In the genomic region with DNA sequence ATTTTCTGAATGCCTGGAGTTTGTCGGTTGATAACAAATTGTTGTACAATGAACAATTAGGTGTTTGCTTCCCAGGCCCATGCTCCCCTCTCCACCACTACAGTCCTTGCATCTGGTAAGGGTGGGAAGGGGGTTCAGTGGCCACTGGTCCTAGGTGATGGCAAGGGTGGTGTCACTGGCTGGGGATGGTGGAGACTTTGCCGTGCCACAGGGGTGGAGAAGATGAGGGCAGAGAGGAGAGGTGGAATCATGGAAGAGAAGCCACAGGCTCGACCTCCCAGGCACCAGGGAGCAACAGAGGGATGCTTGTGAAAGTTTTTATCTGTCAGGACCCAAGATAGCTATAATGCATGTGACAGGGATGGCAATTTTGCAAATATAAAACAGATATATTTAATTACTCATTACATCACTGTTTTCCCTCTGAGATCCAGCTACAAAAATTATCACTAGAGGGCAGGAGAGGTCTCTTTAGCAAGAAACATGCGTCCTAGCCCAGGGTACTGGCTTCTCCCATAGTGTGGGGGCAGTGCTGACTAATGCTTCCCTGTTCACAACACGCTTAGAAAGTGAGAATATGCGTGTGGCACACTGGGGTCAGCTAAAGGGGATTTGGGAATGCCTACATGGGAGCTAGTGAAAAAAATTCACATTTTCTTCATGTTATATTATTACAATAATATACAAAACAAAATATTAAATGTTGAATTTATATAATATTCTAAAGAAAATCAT, we compare ENCODE assay signal across 8 cellular contexts. TPM values are rescaled to one million over a fixed set of nuclear protein-coding genes. Genes with fewer than 3 reads are reported as not detected.
DNase-seq lines count a peak whose midpoint lies in the region; ATAC-seq and TF ChIP-seq lines count a peak whose summit lies in the region.

No MANE protein-coding gene starts in this region.

- H3K36me3 ChIP-seq in esophagus muscularis mucosa: no peaks in the 10 kb centered on the region
- H3K36me3 ChIP-seq in naive thymus-derived CD4-positive, alpha-beta T cell (ENCODE audit: control insufficient read depth in 2 of 3, insufficient read depth in 3 of 3, low read length in 3 of 3): no peaks in the 10 kb centered on the region

- no peak for TF ChIP-seq EP300 in esophagus muscularis mucosa (IDR thresholded peaks at IDR 0.05)

- H3K4me1 ChIP-seq in esophagus muscularis mucosa: peaks cover 0 to 22% (median 19%) of the 10 kb centered on the region in 4 donors
- H3K4me1 ChIP-seq in naive thymus-derived CD4-positive, alpha-beta T cell (ENCODE audit: control insufficient read depth in 2 of 2, insufficient read depth in 2 of 2, low read length in 2 of 2): peaks cover 4 to 12% of the 10 kb centered on the region in 2 donors

- CTCF ChIA-PET in activated CD8-positive, alpha-beta T cell treated with anti-CD3 and anti-CD28 coated beads for 36 hours (lab: Charles Lee): interaction anchor here (0.6 to 3.3 kb wide), 43 partner anchors 8 to 1484 kb away, joined by 3 to 39 read pairs (median 4); a partner anchor contains a TSS
- CTCF ChIA-PET in naive thymus-derived CD4-positive, alpha-beta T cell (lab: Charles Lee): interaction anchor here (0.6 to 5.0 kb wide), 16 partner anchors 9 to 387 kb away, joined by 3 to 65 read pairs (median 4); a partner anchor contains a TSS

- H3K4me3 Mint-ChIP-seq in activated CD8-positive, alpha-beta T cell treated with anti-CD3 and anti-CD28 coated beads for 36 hours: no peak overlapping the region
- no peak overlapping the region for H3K4me3 Mint-ChIP-seq in naive thymus-derived CD4-positive, alpha-beta T cell

- TF ChIP-seq POLR2A in esophagus muscularis mucosa (IDR thresholded peaks at IDR 0.05; ENCODE audit: low read depth) (no peak), GM18505 (IDR thresholded peaks at IDR 0.05; ENCODE audit: borderline replicate concordance, extremely low read depth, insufficient read depth, insufficient read length) (no peak)

- no peaks in the 10 kb centered on the region for H3K9me3 Mint-ChIP-seq in activated CD8-positive, alpha-beta T cell treated with anti-CD3 and anti-CD28 coated beads for 36 hours
- no peaks in the 10 kb centered on the region for H3K9me3 Mint-ChIP-seq in naive thymus-derived CD4-positive, alpha-beta T cell

- no peaks in the 10 kb centered on the region for H3K9me3 ChIP-seq in esophagus muscularis mucosa
- H3K9me3 ChIP-seq in naive thymus-derived CD4-positive, alpha-beta T cell (ENCODE audit: control insufficient read depth in 2 of 3, low read length in 3 of 3): no peaks in the 10 kb centered on the region

- peaks cover 10% of the 10 kb centered on the region for H3K4me1 Mint-ChIP-seq in activated CD8-positive, alpha-beta T cell treated with anti-CD3 and anti-CD28 coated beads for 36 hours (ENCODE audit: low read depth)
- H3K4me1 Mint-ChIP-seq in naive thymus-derived CD4-positive, alpha-beta T cell: peaks cover 5 to 34% (median 27%) of the 10 kb centered on the region in 7 donors

- H3K36me3 Mint-ChIP-seq in activated CD8-positive, alpha-beta T cell treated with anti-CD3 and anti-CD28 coated beads for 36 hours (ENCODE audit: low read depth): no peaks in the 10 kb centered on the region
- no peaks in the 10 kb centered on the region for H3K36me3 Mint-ChIP-seq in naive thymus-derived CD4-positive, alpha-beta T cell

- WGBS in esophagus muscularis mucosa: 30% methylated on average over 6 of the region's 6 CpGs

- DNase-seq in G401 (ENCODE audit: low spot score) (peak; percentile 85), HS-27A (ENCODE audit: low read depth) (peak; percentile 58), NCI-H748 treated with DMSO at 0.1 percent for 48 hours (lab: John Stamatoyannopoulos, UW) (peak; percentile 75), esophagus muscularis mucosa (ENCODE audit: extremely low spot score) (peak; percentile 92)
- peak; percentile 69 for DNase-seq in activated CD8-positive, alpha-beta T cell treated with anti-CD3 and anti-CD28 coated beads for 36 hours
- DNase-seq in naive thymus-derived CD4-positive, alpha-beta T cell: peak in 8 of 9 donors; percentile 30 to 56 (median 46)
- DNase-seq in stimulated activated naive CD4-positive, alpha-beta T cell treated with Interleukin-2 at 50 U/mL for 16 hours (lab: John Stamatoyannopoulos, UW): peak; percentile 19

- in situ Hi-C loops in G401 (cut with HindIII; ENCODE audit: low sequenced_read_pairs): no loop called here

- no peaks in the 10 kb centered on the region for H3K27me3 ChIP-seq in esophagus muscularis mucosa
- no peaks in the 10 kb centered on the region for H3K27me3 ChIP-seq in naive thymus-derived CD4-positive, alpha-beta T cell (ENCODE audit: control insufficient read depth in 2 of 2, insufficient read depth in 2 of 2, low read length in 2 of 2)

- TF ChIP-seq CTCF in activated CD8-positive, alpha-beta T cell treated with anti-CD3 and anti-CD28 coated beads for 36 hours (IDR thresholded peaks at IDR 0.05): peak; percentile 70
- peak; percentile 77 to 90 (median 78) for TF ChIP-seq CTCF in esophagus muscularis mucosa (IDR thresholded peaks at IDR 0.05)

- H3K27ac Mint-ChIP-seq in activated CD8-positive, alpha-beta T cell treated with anti-CD3 and anti-CD28 coated beads for 36 hours: no peak overlapping the region
- H3K27ac Mint-ChIP-seq in naive thymus-derived CD4-positive, alpha-beta T cell: peak overlapping the region in 1 of 9 donors; percentile 50

- H3K27me3 Mint-ChIP-seq in activated CD8-positive, alpha-beta T cell treated with anti-CD3 and anti-CD28 coated beads for 36 hours: no peaks in the 10 kb centered on the region
- peaks cover 0 to 2% (median 0%) of the 10 kb centered on the region in 5 donors for H3K27me3 Mint-ChIP-seq in naive thymus-derived CD4-positive, alpha-beta T cell

- POLR2A ChIA-PET in activated CD8-positive, alpha-beta T cell treated with anti-CD3 and anti-CD28 coated beads for 36 hours (lab: Charles Lee): no interaction called here
- POLR2A ChIA-PET in naive thymus-derived CD4-positive, alpha-beta T cell (lab: Charles Lee): interaction anchor here (0.6 to 1.1 kb wide), 3 partner anchors 49 to 345 kb away, joined by 3 read pairs; a partner anchor contains a TSS

- no peak overlapping the region for H3K27ac ChIP-seq in esophagus muscularis mucosa (replicated peaks in 1 of 4)
- no peak overlapping the region for H3K27ac ChIP-seq in naive thymus-derived CD4-positive, alpha-beta T cell (ENCODE audit: low read depth, low read length)

- ATAC-seq in activated CD8-positive, alpha-beta T cell treated with anti-CD3 and anti-CD28 coated beads for 36 hours: peak; percentile 92
- peak; percentile 82 for ATAC-seq in naive thymus-derived CD4-positive, alpha-beta T cell
- ATAC-seq in GM18505 (IDR thresholded peaks at IDR 0.05; ENCODE audit: unreplicated experiment): no peak

- H3K4me3 ChIP-seq in esophagus muscularis mucosa: no peak overlapping the region
- H3K4me3 ChIP-seq in naive thymus-derived CD4-positive, alpha-beta T cell (ENCODE audit: low read length): no peak overlapping the region

- intact Hi-C loops in activated CD8-positive, alpha-beta T cell treated with anti-CD3 and anti-CD28 coated beads for 36 hours (cut with micrococcal nuclease): loop anchor here (2.0 kb wide), 1 partner anchor 243 kb away; no protein-coding TSS in a partner anchor
- intact Hi-C loops in esophagus muscularis mucosa (cut with DNase I): loop anchor here (2.0 to 10.0 kb wide), 2 partner anchors 109 to 329 kb away; no protein-coding TSS in a partner anchor
- intact Hi-C loops in naive thymus-derived CD4-positive, alpha-beta T cell (cut with micrococcal nuclease): loop anchor here (1.0 to 10.0 kb wide), 4 partner anchors 135 to 619 kb away; a partner anchor contains a TSS

RNA-seq across cellular contexts. Expression of a gene that starts 49.0 kb away (rescaled TPM):
- total RNA-seq in G401 (2014; rRNA removed; shearing (Covaris generic)): 0.54 and 1.8 TPM in 2 replicates
- total RNA-seq in activated CD8-positive, alpha-beta T cell treated with anti-CD3 and anti-CD28 coated beads for 36 hours: 10 to 100 TPM; 31.1 to 34.2 TPM
- 1 to 10 TPM; 3.8 to 7.5 (median 5.1) TPM for total RNA-seq in esophagus muscularis mucosa
- total RNA-seq in naive thymus-derived CD4-positive, alpha-beta T cell: 10 to 100 TPM; 23.9 to 35.1 (median 30.4) TPM
- polyA plus RNA-seq in naive thymus-derived CD4-positive, alpha-beta T cell: 10 to 100 TPM; 12.9 to 17.8 TPM

Comparison
In these comparisons a context has a peak if more than half of its experiments do, and no peak if none do; other contexts are left out.
1. DNase-seq: peak in every context shown above with its lines; median percentile 92 in esophagus muscularis mucosa; 85 in G401; 75 in NCI-H748 treated with DMSO at 0.1 percent for 48 hours; 69 in activated CD8-positive, alpha-beta T cell treated with anti-CD3 and anti-CD28 coated beads for 36 hours; 58 in HS-27A; 46 in naive thymus-derived CD4-positive, alpha-beta T cell; 19 in stimulated activated naive CD4-positive, alpha-beta T cell treated with Interleukin-2 at 50 U/mL for 16 hours.